Comparison of ENCODE assay signal across 37 cellular contexts in the genomic region with DNA sequence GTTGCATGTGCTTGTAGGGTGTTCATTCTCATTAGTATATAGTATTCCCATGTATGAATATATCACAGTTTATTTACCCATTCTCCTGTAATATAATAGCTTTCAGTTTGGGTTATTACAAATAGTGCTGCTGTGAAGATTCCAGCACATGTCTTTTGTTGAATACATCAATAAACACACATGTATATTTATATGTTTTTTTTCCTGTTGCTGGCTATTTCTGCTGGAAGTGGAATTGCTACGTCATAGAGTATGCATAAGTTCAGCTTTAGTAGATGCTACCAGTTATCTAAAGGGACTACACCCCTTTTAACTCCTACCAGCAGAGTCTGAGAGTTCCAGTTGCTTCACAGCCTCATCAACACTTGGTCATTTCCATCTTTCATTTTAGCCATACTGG. TPM values are rescaled to one million over a fixed set of nuclear protein-coding genes. Genes with fewer than 3 reads are reported as not detected.
A peak's percentile ranks its signal among the peaks of the same experiment; 100 is the strongest.
DNase-seq lines count a peak whose midpoint lies in the region; ATAC-seq, FAIRE-seq and TF ChIP-seq lines count a peak whose summit lies in the region.
"Had no signal": no experiment of that assay in that cellular context is flagged by ENCODE, and none has a peak within 500 bp of the region (broad histone marks: within the 10 kb centered on the region; RNA-seq: fewer than 3 reads in every experiment).

No MANE protein-coding gene starts in this region.

- no peak for FAIRE-seq in HepG2 (lab: Jason Lieb, UNC)
- FAIRE-seq: A204.1, A549, D721Med had no signal

- H3K27ac ChIP-seq in mammary epithelial cell (ENCODE audit: insufficient read depth, low read depth, low read length) (no peak overlapping the region), HepG2 (ENCODE audit: extremely low read length, insufficient read depth, low read length) (no peak overlapping the region), right lobe of liver (no peak overlapping the region)
- H3K27ac ChIP-seq: 22Rv1; A549; BLaER1; BLaER1 treated with 17β-estradiol and CSF1 and Interleukin-3, amounts not matched to agents 10 nM and 100 nM; C4-2B had no signal

- CTCF ChIA-PET in MCF 10A (lab: Yijun Ruan, JAX) (interaction anchor here (0.5 to 1.1 kb wide), 3 partner anchors 45 to 839 kb away, joined by 3 read pairs; no protein-coding TSS in a partner anchor), mammary epithelial cell (lab: Charles Lee; ENCODE audit: low non-redundant PET) (no interaction called here), HepG2 (lab: Yijun Ruan, JAX; ENCODE audit: low intra/inter-chr PET ratio, low total read pairs) (no interaction called here)

- H4K20me1 ChIP-seq in mammary epithelial cell (ENCODE audit: insufficient read depth, low read length) (no peaks in the 10 kb centered on the region), HepG2 (ENCODE audit: insufficient read depth, low read length) (no peaks in the 10 kb centered on the region)
- H4K20me1 ChIP-seq: BLaER1; BLaER1 treated with 17β-estradiol and CSF1 and Interleukin-3, amounts not matched to agents 10 nM and 100 nM had no signal

- H3K4me3 Mint-ChIP-seq in MCF 10A (ENCODE audit: unreplicated experiment) = no peak overlapping the region
- H3K4me3 Mint-ChIP-seq: B cell; CD14-positive monocyte; CD4-positive, alpha-beta memory T cell; CD4-positive, alpha-beta T cell; CD4-positive, CD25-positive, alpha-beta regulatory T cell; CD8-positive, alpha-beta memory T cell; CD8-positive, alpha-beta T cell had no signal

- H3K79me2 ChIP-seq in mammary epithelial cell (ENCODE audit: insufficient read depth, low read length) = no peaks in the 10 kb centered on the region
- no peaks in the 10 kb centered on the region for H3K79me2 ChIP-seq in HepG2 (ENCODE audit: insufficient read depth, low read length)

- TF ChIP-seq EP300 in HepG2 (IDR thresholded peaks at IDR 0.05; ENCODE audit: low read depth in 2 of 2, low read length in 2 of 2) (no peak), HepG2 (CRISPR knock-in tag; IDR thresholded peaks at IDR 0.05; ENCODE audit: borderline replicate concordance) (no peak)

- no peak for TF ChIP-seq RAD21 in HepG2 (CRISPR knock-in tag; IDR thresholded peaks at IDR 0.05)

- no TSS peak for BruUV-seq in MCF 10A (replicated peaks; lab: Mats Ljungman, UMichigan)
- BruUV-seq in mammary epithelial cell (replicated peaks; lab: Mats Ljungman, UMichigan) = no TSS peak
- no TSS peak for BruUV-seq in HepG2 (replicated peaks; lab: Mats Ljungman, UMichigan)

- WGBS in mammary epithelial cell (ENCODE audit: low coverage, missing lambda C conversion rate) = 95% methylated on average over 1 of the region's 1 CpG
- WGBS in HepG2 (ENCODE audit: low lambda C conversion rate) = 16% methylated on average over 1 of the region's 1 CpG
- 25% methylated on average over 1 of the region's 1 CpG for WGBS in right lobe of liver (ENCODE audit: insufficient coverage, low coverage, low lambda C conversion rate, missing lambda C conversion rate)

- H3K27me3 ChIP-seq in mammary epithelial cell (ENCODE audit: insufficient read depth, low read length) (no peaks in the 10 kb centered on the region), HepG2 (ENCODE audit: control insufficient read depth in 1 of 2, insufficient read depth in 2 of 2, low read length in 2 of 2) (peaks cover 4 to 24% of the 10 kb centered on the region in 2 experiments; a peak in 4 of 5 replicates), right lobe of liver (no peaks in the 10 kb centered on the region)
- H3K27me3 ChIP-seq: BE2C; BLaER1; BLaER1 treated with 17β-estradiol and CSF1 and Interleukin-3, amounts not matched to agents 10 nM and 100 nM had no signal

- H3K36me3 ChIP-seq in mammary epithelial cell (ENCODE audit: insufficient read depth, low read length) (no peaks in the 10 kb centered on the region), HepG2 (replicated peaks in 1 of 2; ENCODE audit: control insufficient read depth in 1 of 2, insufficient read depth in 2 of 2, low read length in 2 of 2) (no peaks in the 10 kb centered on the region), right lobe of liver (no peaks in the 10 kb centered on the region)
- H3K36me3 ChIP-seq: BE2C; BLaER1; BLaER1 treated with 17β-estradiol and CSF1 and Interleukin-3, amounts not matched to agents 10 nM and 100 nM had no signal

- no peaks in the 10 kb centered on the region for H3K36me3 Mint-ChIP-seq in MCF 10A (ENCODE audit: insufficient read depth, unreplicated experiment)
- H3K36me3 Mint-ChIP-seq: CD14-positive monocyte; CD4-positive, alpha-beta memory T cell; CD4-positive, CD25-positive, alpha-beta regulatory T cell; CD8-positive, alpha-beta memory T cell; CD8-positive, alpha-beta T cell had no signal

- dilution Hi-C loops in mammary epithelial cell (cut with HindIII; ENCODE audit: low sequenced_read_pairs) = loop anchor here (5.0 to 25.0 kb wide), 2 partner anchors 32 to 213 kb away; no protein-coding TSS in a partner anchor

- no peaks in the 10 kb centered on the region for H3K27me3 Mint-ChIP-seq in MCF 10A (ENCODE audit: insufficient read depth, unreplicated experiment)

- POLR2A ChIA-PET in MCF 10A (lab: Yijun Ruan, JAX) (interaction anchor here (1.2 to 4.2 kb wide), 9 partner anchors 8 to 174 kb away, joined by 4 to 37 read pairs (median 9); no protein-coding TSS in a partner anchor), HepG2 (lab: Yijun Ruan, JAX) (no interaction called here)

- H3K4me2 ChIP-seq in mammary epithelial cell (ENCODE audit: insufficient read depth, low read depth, low read length) (no peak overlapping the region), HepG2 (ENCODE audit: low read depth, low read length) (no peak overlapping the region)
- H3K4me2 ChIP-seq: A549; BLaER1; BLaER1 treated with 17β-estradiol and CSF1 and Interleukin-3, amounts not matched to agents 10 nM and 100 nM had no signal

- no peak for DNase-seq in MCF 10A (ENCODE audit: unreplicated experiment)
- DNase-seq in mammary epithelial cell = no peak
- DNase-seq in HepG2 (ENCODE audit: low spot score) = no peak
- no peak for DNase-seq in right lobe of liver
- DNase-seq: 8988T; ACHN; AML-193; BE2C; C1 segment of cervical spinal cord; Caco-2; Calu3; CD4-positive, alpha-beta memory T cell; CD4-positive, alpha-beta T cell; CD4-positive, CD25-positive, alpha-beta regulatory T cell; CD8-positive, alpha-beta memory T cell; CD8-positive, alpha-beta T cell; COR-L47; DMS 273 treated with DMSO at 0.1 percent for 48 hours; DMS153; DMS53; DMS79; DMS79 treated with DMSO at 0.1 percent for 48 hours; DND-41; EL had no signal

- H3K9me3 Mint-ChIP-seq in MCF 10A (ENCODE audit: unreplicated experiment) = no peaks in the 10 kb centered on the region

- no peak for TF ChIP-seq POLR2A in HepG2 (IDR thresholded peaks at IDR 0.05; ENCODE audit: insufficient read depth in 1 of 2, low read depth in 2 of 2, low read length in 2 of 2)
- TF ChIP-seq POLR2A in right lobe of liver (IDR thresholded peaks at IDR 0.05) = no peak

- TF ChIP-seq CTCF in MCF 10A (IDR thresholded peaks at IDR 0.05; ENCODE audit: unreplicated experiment) = no peak
- no peak for TF ChIP-seq CTCF in mammary epithelial cell (conservative IDR thresholded peaks at IDR 0.05 in 1 of 2, IDR thresholded peaks at IDR 0.05 in 1 of 2; ENCODE audit: extremely low read depth in 1 of 2, insufficient read depth in 1 of 2, low read depth in 1 of 2, low read length in 2 of 2)
- TF ChIP-seq CTCF in HepG2 (CRISPR knock-in tag; IDR thresholded peaks at IDR 0.05) = no peak
- no peak for TF ChIP-seq CTCF in right lobe of liver (IDR thresholded peaks at IDR 0.05)

- H3K4me1 ChIP-seq in mammary epithelial cell (ENCODE audit: insufficient read depth, low read length) (peaks cover 21% of the 10 kb centered on the region), HepG2 (ENCODE audit: insufficient read depth, low read length) (no peaks in the 10 kb centered on the region), right lobe of liver (no peaks in the 10 kb centered on the region)
- H3K4me1 ChIP-seq: A549; BE2C; BLaER1; BLaER1 treated with 17β-estradiol and CSF1 and Interleukin-3, amounts not matched to agents 10 nM and 100 nM; Caco-2 had no signal

- H3K4me3 ChIP-seq in mammary epithelial cell (replicated peaks in 1 of 3; ENCODE audit: insufficient read depth in 1 of 3, low read depth in 2 of 3, low read length in 3 of 3) (no peak overlapping the region), HepG2 (replicated peaks in 1 of 3; ENCODE audit: insufficient read depth in 1 of 3, low read depth in 2 of 3, low read length in 3 of 3) (no peak overlapping the region), right lobe of liver (no peak overlapping the region)
- H3K4me3 ChIP-seq: A549; BLaER1; BLaER1 treated with 17β-estradiol and CSF1 and Interleukin-3, amounts not matched to agents 10 nM and 100 nM had no signal

- H3K27ac Mint-ChIP-seq in MCF 10A (ENCODE audit: low read depth, unreplicated experiment) = peak overlapping the region; percentile 82
- H3K27ac Mint-ChIP-seq: B cell; CD14-positive monocyte; CD4-positive, alpha-beta memory T cell; CD4-positive, alpha-beta T cell; CD4-positive, CD25-positive, alpha-beta regulatory T cell; CD8-positive, alpha-beta T cell had no signal

- H3K9ac ChIP-seq in mammary epithelial cell (ENCODE audit: insufficient read depth, low read length) (no peak overlapping the region), HepG2 (ENCODE audit: insufficient read depth, low read depth, low read length) (no peak overlapping the region)
- H3K9ac ChIP-seq: BLaER1; BLaER1 treated with 17β-estradiol and CSF1 and Interleukin-3, amounts not matched to agents 10 nM and 100 nM had no signal

- peaks cover 15% of the 10 kb centered on the region for H3K4me1 Mint-ChIP-seq in MCF 10A (ENCODE audit: insufficient read depth, unreplicated experiment)
- H3K4me1 Mint-ChIP-seq: B cell; CD14-positive monocyte; CD4-positive, alpha-beta memory T cell; CD4-positive, CD25-positive, alpha-beta regulatory T cell; CD8-positive, alpha-beta memory T cell had no signal

- no peak overlapping the region for H2AFZ ChIP-seq in mammary epithelial cell (ENCODE audit: low read depth, low read length)
- no peak overlapping the region for H2AFZ ChIP-seq in HepG2 (ENCODE audit: low read length)

- in situ Hi-C loops in mammary epithelial cell (cut with MboI; ENCODE audit: low sequenced_read_pairs in 2 of 2) = no loop called here
- in situ Hi-C loops in HepG2 (cut with HindIII; ENCODE audit: extremely low pct_ligation_motif_present, low pct_unique_long_range_greater_than_20kb) = no loop called here

- H3K9me3 ChIP-seq in mammary epithelial cell (replicated peaks; ENCODE audit: insufficient read depth, low read length) (no peaks in the 10 kb centered on the region), HepG2 (ENCODE audit: low read length) (no peaks in the 10 kb centered on the region), right lobe of liver (no peaks in the 10 kb centered on the region)
- H3K9me3 ChIP-seq: BE2C, Caco-2 had no signal

- intact Hi-C loops in MCF 10A (cut with micrococcal nuclease) (no loop called here), mammary epithelial cell (cut with micrococcal nuclease) (loop anchor here (5.0 kb wide), 1 partner anchor 32 kb away; no protein-coding TSS in a partner anchor), HepG2 (cut with micrococcal nuclease; ENCODE audit: unreplicated experiment) (no loop called here), right lobe of liver (cut with DNase I) (no loop called here)

- ATAC-seq in HepG2 (no peak), right lobe of liver (no peak)
- ATAC-seq: A549; CD8-positive, alpha-beta T cell had no signal

RNA-seq across cellular contexts. Expression of a gene that starts 52.3 kb away (rescaled TPM):
- total RNA-seq in MCF 10A (2022) (9.5 and 12.5 TPM in 2 replicates), mammary epithelial cell (1 to 10 TPM in 1 of 2 donors, under 1 TPM in 1; 0.80 to 3.0 TPM), HepG2 (2016; rRNA removed; fragmentation: Illumina TruSeq; extraction: Trizol) (not detected in 2 replicates), right lobe of liver (under 1 TPM in 2 of 6 experiments, not detected in 4; 0.12 to 0.13 TPM)
- polyA plus RNA-seq in mammary epithelial cell (0.90 TPM), HepG2 (2011; rRNA removed) (not detected in 2 replicates)
- polyA minus RNA-seq in mammary epithelial cell = not detected
- not detected in 2 replicates for total RNA-seq in HepG2 (2016; cell fraction: cytosol; rRNA removed; fragmentation: Illumina TruSeq; extraction: Trizol; ENCODE audit: low read depth)
- total RNA-seq in HepG2 (2016; cell fraction: insoluble cytoplasmic fraction; rRNA removed; fragmentation: Illumina TruSeq; extraction: Trizol) = not detected in 2 replicates
- not detected in 2 replicates for total RNA-seq in HepG2 (2016; cell fraction: membrane; rRNA removed; fragmentation: Illumina TruSeq; extraction: Trizol)
- not detected in 2 replicates for total RNA-seq in HepG2 (2016; cell fraction: nucleus; rRNA removed; fragmentation: Illumina TruSeq; extraction: Trizol)
- polyA plus RNA-seq in HepG2 (2011; cell fraction: cytosol; rRNA removed) = not detected in 2 replicates
- not detected in 2 replicates for polyA plus RNA-seq in HepG2 (2011; cell fraction: nucleus; rRNA removed)
- polyA plus RNA-seq in HepG2 (2012) = not detected in 2 replicates
- polyA plus RNA-seq in HepG2 (2016; cell fraction: cytosol; fragmentation: Illumina TruSeq; extraction: Trizol; ENCODE audit: low read depth) = not detected in 2 replicates
- polyA plus RNA-seq in HepG2 (2016; cell fraction: insoluble cytoplasmic fraction; fragmentation: Illumina TruSeq; extraction: Trizol; ENCODE audit: low read depth) = not detected in 2 replicates
- polyA plus RNA-seq in HepG2 (2016; cell fraction: membrane; fragmentation: Illumina TruSeq; extraction: Trizol; ENCODE audit: low read depth) = not detected in 2 replicates
- not detected in 2 replicates for polyA plus RNA-seq in HepG2 (2016; cell fraction: nucleus; fragmentation: Illumina TruSeq; extraction: Trizol; ENCODE audit: insufficient read depth, low read depth)
- polyA minus RNA-seq in HepG2 (2011; rRNA and poly(A)+ RNA removed; ENCODE audit: low replicate concordance) = not detected in 2 replicates
- polyA minus RNA-seq in HepG2 (2011; cell fraction: cytosol; rRNA and poly(A)+ RNA removed) = not detected in 2 replicates
- not detected in 2 replicates for polyA minus RNA-seq in HepG2 (2011; cell fraction: nucleus; rRNA and poly(A)+ RNA removed)
- total RNA-seq: A172; B cell; Caco-2; Calu3; CD4-positive, alpha-beta memory T cell; CD4-positive, alpha-beta T cell; CD4-positive, CD25-positive, alpha-beta regulatory T cell; CD8-positive, alpha-beta memory T cell; CD8-positive, alpha-beta T cell; Daoy had no signal
- polyA plus RNA-seq: AG04450; BJ; CD14-positive monocyte; CD4-positive, alpha-beta memory T cell; CD4-positive, CD25-positive, alpha-beta regulatory T cell; CD8-positive, alpha-beta memory T cell had no signal
